In genomic region chr6:29631209-29631810, GRCh38 we compare ENCODE assay signal across 11 cellular contexts. TPM values are rescaled to one million over a fixed set of nuclear protein-coding genes. Genes with fewer than 3 reads are reported as not detected.
A peak's percentile ranks its signal among the peaks of the same experiment; 100 is the strongest.
DNase-seq lines count a peak whose midpoint lies in the region; ATAC-seq, FAIRE-seq and TF ChIP-seq lines count a peak whose summit lies in the region.
"Had no signal": no experiment of that assay in that cellular context is flagged by ENCODE, and none has a peak within 500 bp of the region (broad histone marks: within the 10 kb centered on the region; RNA-seq: fewer than 3 reads in every experiment).

No MANE protein-coding gene starts in this region.

- H4K20me1 ChIP-seq in H9 (ENCODE audit: control insufficient read depth, insufficient read depth, insufficient read length) (no peaks in the 10 kb centered on the region), SU-DHL-6 (ENCODE audit: low read depth, low read length) (no peaks in the 10 kb centered on the region), H1 (replicated peaks in 1 of 2; ENCODE audit: control insufficient read depth in 1 of 2, insufficient read depth in 2 of 2, low read length in 2 of 2) (peaks cover 0 to 11% of the 10 kb centered on the region in 2 experiments), osteoblast (ENCODE audit: insufficient read depth, low read length) (peaks cover 7% of the 10 kb centered on the region)

- H3K4me1 ChIP-seq in H9 (ENCODE audit: insufficient read depth, low read length), result peaks cover 4% of the 10 kb centered on the region; the same call in 1 of the 2 replicates
- H3K4me1 ChIP-seq in H1 (replicated peaks in 1 of 4; ENCODE audit: control insufficient read depth in 3 of 4, insufficient read depth in 4 of 4, low read length in 3 of 4), result peaks cover 8 to 28% (median 18%) of the 10 kb centered on the region in 4 experiments
- peaks cover 24% of the 10 kb centered on the region for H3K4me1 ChIP-seq in osteoblast (ENCODE audit: insufficient read depth, low read length)

- no peak overlapping the region for H2BK20ac ChIP-seq in H9 (ENCODE audit: low read depth, low read length, poor library complexity, severe bottlenecking)
- 0 out of 2 replicates have a peak overlapping the region, but pooled peaks have one; percentile 80 for H2BK20ac ChIP-seq in H1 (ENCODE audit: low read length)

- TF ChIP-seq EP300 in H1 (IDR thresholded peaks at IDR 0.05; ENCODE audit: borderline replicate concordance in 1 of 2, low read depth in 2 of 2, low read length in 2 of 2), result no peak

- H3K79me1 ChIP-seq in H9 (ENCODE audit: insufficient read depth, low read depth, low read length, poor library complexity, severe bottlenecking) (no peaks in the 10 kb centered on the region), H1 (ENCODE audit: low read depth, low read length) (peaks cover 7% of the 10 kb centered on the region)

- H2AFZ ChIP-seq in H9 (ENCODE audit: low read length) (no peak overlapping the region), SU-DHL-6 (ENCODE audit: low read depth, low read length, severe bottlenecking) (no peak overlapping the region), H1 (ENCODE audit: low read length) (no peak overlapping the region), osteoblast (ENCODE audit: low read length) (no peak overlapping the region)

- H3K4me1 Mint-ChIP-seq in H9, result peaks cover 61 to 62% of the 10 kb centered on the region in 2 experiments

- TF ChIP-seq CTCF in H9 (conservative IDR thresholded peaks at IDR 0.05), result no peak
- no peak for TF ChIP-seq CTCF in SU-DHL-6 (IDR thresholded peaks at IDR 0.05; ENCODE audit: insufficient read depth, low read length, poor library complexity, severe bottlenecking)
- no peak for TF ChIP-seq CTCF in H1 (IDR thresholded peaks at IDR 0.05; ENCODE audit: control extremely low read depth in 1 of 3, insufficient read depth in 1 of 3, low read depth in 1 of 3, low read length in 3 of 3)
- no peak for TF ChIP-seq CTCF in osteoblast (IDR thresholded peaks at IDR 0.05; ENCODE audit: extremely low read depth, low read depth, low read length)
- no peak for TF ChIP-seq CTCF in WERI-Rb-1 (IDR thresholded peaks at IDR 0.05; ENCODE audit: low read depth, low read length)

- H2BK15ac ChIP-seq in H9 (ENCODE audit: low read depth, low read length), result no peak overlapping the region
- H2BK15ac ChIP-seq in H1 (ENCODE audit: low read length), result no peak overlapping the region

- no peaks in the 10 kb centered on the region for H3K9me2 ChIP-seq in SU-DHL-6 (replicated peaks; ENCODE audit: insufficient read depth, low read length)

- H3K79me2 ChIP-seq in H9 (ENCODE audit: insufficient read depth, low read length), result peaks cover 7% of the 10 kb centered on the region; the same call in 1 of the 2 replicates
- no peaks in the 10 kb centered on the region for H3K79me2 ChIP-seq in SU-DHL-6 (ENCODE audit: insufficient read depth, low read length)
- peaks cover 9 to 52% of the 10 kb centered on the region in 2 experiments for H3K79me2 ChIP-seq in H1 (ENCODE audit: control insufficient read depth in 1 of 2, insufficient read depth in 2 of 2, low read length in 2 of 2)
- peaks cover 3% of the 10 kb centered on the region for H3K79me2 ChIP-seq in osteoblast (ENCODE audit: insufficient read depth, low read length)

- H3K9me3 Mint-ChIP-seq in H9, result peaks cover 0 to 5% of the 10 kb centered on the region in 2 experiments; a peak in 2 of 5 replicates

- no peak overlapping the region for H2BK12ac ChIP-seq in H9 (ENCODE audit: insufficient read length, low read depth, low read length)
- 0 out of 2 replicates have a peak overlapping the region, but pooled peaks have one; percentile 39 for H2BK12ac ChIP-seq in H1 (ENCODE audit: low read depth, low read length)

- H3K36me3 ChIP-seq in SU-DHL-6 (ENCODE audit: low read length), result no peaks in the 10 kb centered on the region
- H3K36me3 ChIP-seq in H1 (ENCODE audit: control insufficient read depth in 2 of 4, insufficient read depth in 4 of 4, low read length in 3 of 4), result no peaks in the 10 kb centered on the region; a peak in 1 of 8 replicates
- no peaks in the 10 kb centered on the region for H3K36me3 ChIP-seq in osteoblast (ENCODE audit: insufficient read depth, low read length)
- peaks cover 13% of the 10 kb centered on the region for H3K36me3 ChIP-seq in WERI-Rb-1

- peak overlapping the region; percentile 93 for H3K4me2 ChIP-seq in H9 (ENCODE audit: insufficient read depth, insufficient read length, low read length)
- H3K4me2 ChIP-seq in SU-DHL-6 (ENCODE audit: low read depth, low read length, poor library complexity, severe bottlenecking), result peak overlapping the region; percentile 78
- H3K4me2 ChIP-seq in H1 (ENCODE audit: insufficient read depth in 1 of 2, low read depth in 2 of 2, low read length in 2 of 2), result peak overlapping the region; percentile 93
- peak overlapping the region; percentile 89 for H3K4me2 ChIP-seq in osteoblast (ENCODE audit: insufficient read depth, low read length)

- H3F3A ChIP-seq in SU-DHL-6 (ENCODE audit: insufficient read depth), result peaks cover 14% of the 10 kb centered on the region

- no peak for ATAC-seq in GM21423 (IDR thresholded peaks at IDR 0.05; ENCODE audit: unreplicated experiment)

- DNase-seq in H9 (peak; percentile 57), H1 (ENCODE audit: low read depth in 1 of 2, low spot score in 2 of 2) (peak in 1 of 2 experiments; percentile 68), osteoblast (ENCODE audit: insufficient read length, low spot score, missing footprints) (peak; percentile 61), germinal center (ENCODE audit: low spot score) (no peak), WERI-Rb-1 (no peak)
- DNase-seq: hippocampal formation, small intestine had no signal

- H3K9me3 ChIP-seq in H9 (ENCODE audit: control insufficient read depth, low read depth, low read length) (no peaks in the 10 kb centered on the region), SU-DHL-6 (ENCODE audit: insufficient read depth, low read length) (no peaks in the 10 kb centered on the region), H1 (ENCODE audit: insufficient read depth in 2 of 2, low read depth in 1 of 2, low read length in 1 of 2) (no peaks in the 10 kb centered on the region), osteoblast (ENCODE audit: low read depth, low read length) (no peaks in the 10 kb centered on the region), WERI-Rb-1 (ENCODE audit: severe bottlenecking) (no peaks in the 10 kb centered on the region)

- H2AK5ac ChIP-seq in H9 (ENCODE audit: insufficient read length, low read length) (no peak overlapping the region), H1 (ENCODE audit: low read depth, low read length) (no peak overlapping the region)

- H3K27me3 Mint-ChIP-seq in H9 (ENCODE audit: low read depth), result no peaks in the 10 kb centered on the region; the same call in none of the 2 replicates

- no peak overlapping the region for H4K8ac ChIP-seq in H9 (replicated peaks; ENCODE audit: insufficient read length, low read depth, low read length)
- H4K8ac ChIP-seq in H1 (ENCODE audit: extremely low read depth, insufficient read depth, low read length), result no peak overlapping the region; the same call in 1 of the 2 replicates

- no peak overlapping the region for H3K23ac ChIP-seq in H9 (ENCODE audit: insufficient read length, low read depth, low read length)
- H3K23ac ChIP-seq in H1 (ENCODE audit: insufficient read length), result no peak overlapping the region

- no peak for TF ChIP-seq RAD21 in H1 (IDR thresholded peaks at IDR 0.05 in 1 of 2, conservative IDR thresholded peaks at IDR 0.05 in 1 of 2; ENCODE audit: low read depth in 2 of 2, low read length in 2 of 2)

- POLR2A ChIA-PET in H1 (lab: Charles Lee; ENCODE audit: partially characterized antibody), result interaction anchor here (0.6 to 1.5 kb wide), 3 partner anchors 9 to 38 kb away, joined by 3 to 5 read pairs (median 3); no protein-coding TSS in a partner anchor

- no peak overlapping the region for H3K18ac ChIP-seq in H9 (ENCODE audit: insufficient read length, low read depth, low read length)
- peak overlapping the region; percentile 71 for H3K18ac ChIP-seq in H1 (ENCODE audit: extremely low read depth, low read length)

- CTCF ChIA-PET in H1 (lab: Charles Lee; ENCODE audit: partially characterized antibody), result interaction anchor here (0.6 to 33.1 kb wide), 6 partner anchors 10 to 215 kb away, joined by 3 to 658 read pairs (median 4); partner anchors contain the start of gene MOG

- H3T11ph ChIP-seq in H9 (ENCODE audit: low read length), result no peak overlapping the region

- peak overlapping the region; percentile 88 to 92 for H3K4me3 Mint-ChIP-seq in H9

- no peaks in the 10 kb centered on the region for H3K27me3 ChIP-seq in H9 (ENCODE audit: insufficient read depth, low read length)
- H3K27me3 ChIP-seq in SU-DHL-6 (ENCODE audit: low read length), result no peaks in the 10 kb centered on the region
- H3K27me3 ChIP-seq in H1 (replicated peaks in 1 of 4; ENCODE audit: control insufficient read depth in 3 of 4, extremely low read depth in 1 of 4, insufficient read depth in 3 of 4, low read length in 3 of 4), result no peaks in the 10 kb centered on the region
- H3K27me3 ChIP-seq in osteoblast (ENCODE audit: insufficient read depth, low read length), result no peaks in the 10 kb centered on the region
- H3K27me3 ChIP-seq in WERI-Rb-1 (ENCODE audit: insufficient read depth, low read depth, severe bottlenecking), result no peaks in the 10 kb centered on the region

- H3K4me3 ChIP-seq in SU-DHL-6 (ENCODE audit: insufficient read depth, low read length, poor library complexity, severe bottlenecking), result no peak overlapping the region
- peak overlapping the region; percentile 67 to 84 (median 70) for H3K4me3 ChIP-seq in H1 (ENCODE audit: extremely low read depth in 1 of 4, insufficient read depth in 2 of 4, low read depth in 3 of 4, low read length in 4 of 4)
- H3K4me3 ChIP-seq in osteoblast (ENCODE audit: insufficient read depth, low read length), result no peak overlapping the region
- no peak overlapping the region for H3K4me3 ChIP-seq in WERI-Rb-1 (ENCODE audit: low read depth, low read length)

- H3K23me2 ChIP-seq in H9 (ENCODE audit: insufficient read length, low read depth, low read length, poor library complexity, severe bottlenecking) (peaks cover 41% of the 10 kb centered on the region), H1 (ENCODE audit: low read depth, low read length) (peaks cover 40% of the 10 kb centered on the region)

- no peak overlapping the region for H3K14ac ChIP-seq in H9 (ENCODE audit: insufficient read depth, low read length)
- H3K14ac ChIP-seq in H1 (ENCODE audit: insufficient read length), result no peak overlapping the region

- H4K91ac ChIP-seq in H9 (ENCODE audit: insufficient read length, low read depth, low read length), result no peak overlapping the region
- no peak overlapping the region for H4K91ac ChIP-seq in H1 (replicated peaks; ENCODE audit: insufficient read length, low read length)

- H3K27ac ChIP-seq in H9 (ENCODE audit: insufficient read length, low read depth, low read length) (no peak overlapping the region), SU-DHL-6 (ENCODE audit: low read depth, low read length) (no peak overlapping the region), H1 (ENCODE audit: low read depth, low read length) (no peak overlapping the region), osteoblast (ENCODE audit: low read depth, low read length) (no peak overlapping the region), WERI-Rb-1 (no peak overlapping the region)

- WGBS in H9 (ENCODE audit: extremely low coverage, insufficient read length, low lambda C conversion rate), result no CpG with 5 or more reads among the region's 14 CpGs
- WGBS in H1 (ENCODE audit: extremely low coverage in 1 of 2, insufficient coverage in 1 of 2, insufficient read length in 1 of 2, insufficient replicate concordance in 2 of 2, low coverage in 1 of 2, low lambda C conversion rate in 2 of 2, missing lambda C conversion rate in 1 of 2), 2 experiments, result 12% methylated on average over 14 of the region's 14 CpGs; no CpG with 5 or more reads in 1 of the 2 experiments

- H2BK120ac ChIP-seq in H9 (ENCODE audit: low read depth, low read length, poor library complexity, severe bottlenecking) (no peak overlapping the region), H1 (replicated peaks; ENCODE audit: low read depth, low read length) (no peak overlapping the region)

- no peak overlapping the region for H3K4ac ChIP-seq in H9 (ENCODE audit: low read depth, low read length)
- no peak overlapping the region for H3K4ac ChIP-seq in H1 (replicated peaks; ENCODE audit: insufficient read length, low read depth, low read length)

- H3K9ac ChIP-seq in H9 (ENCODE audit: extremely low read depth, insufficient read length, low read length) (no peak overlapping the region), SU-DHL-6 (ENCODE audit: low read length) (no peak overlapping the region), H1 (replicated peaks in 1 of 4; ENCODE audit: extremely low read depth in 1 of 4, low read depth in 3 of 4, low read length in 3 of 4) (no peak overlapping the region)

- peak overlapping the region in 2 of 3 experiments; percentile 12 to 34; a peak in 2 of 7 replicates for H3K27ac Mint-ChIP-seq in H9

- H2BK5ac ChIP-seq in H9 (ENCODE audit: insufficient read length, low read length), result no peak overlapping the region
- H2BK5ac ChIP-seq in H1 (ENCODE audit: low read depth, low read length), result peak overlapping the region; percentile 81; the same call in 1 of the 2 replicates

- H4K5ac ChIP-seq in H9 (ENCODE audit: insufficient read length, low read depth, low read length) (no peak overlapping the region), H1 (ENCODE audit: insufficient read length, low read depth, low read length) (no peak overlapping the region)

- FAIRE-seq in H1 (lab: Jason Lieb, UNC), result no peak
- FAIRE-seq: small intestine had no signal

- peaks cover 0 to 25% (median 9%) of the 10 kb centered on the region in 3 experiments; a peak in 5 of 7 replicates for H3K36me3 Mint-ChIP-seq in H9 (ENCODE audit: insufficient read depth in 1 of 3, low read depth in 3 of 3)

- no peak overlapping the region for H3K56ac ChIP-seq in H9 (ENCODE audit: insufficient read length, low read depth, low read length)
- peak overlapping the region; percentile 23 for H3K56ac ChIP-seq in H1 (replicated peaks; ENCODE audit: insufficient read length, low read depth, low read length)

- no peak for TF ChIP-seq POLR2A in H1 (IDR thresholded peaks at IDR 0.05; ENCODE audit: control extremely low read depth in 1 of 2, low read depth in 2 of 2, low read length in 2 of 2)

RNA-seq across cellular contexts. Expression of gene GABBR1, which starts 1.7 kb away (rescaled TPM):
- total RNA-seq in H9 (2021) (132 and 146 TPM in 2 replicates), osteoblast (7.6 and 10.9 TPM in 2 replicates)
- total RNA-seq in H1 (2021; fragmentation: NEBNext Ultra II Directional; extraction: Animal tissue kit (Norgen Biotek cat#: 25700)), result 67.8 and 75.9 TPM in 2 replicates
- 78.3 and 86.7 TPM in 2 replicates for polyA plus RNA-seq in H1 (2011; rRNA removed)
- 59.9 TPM for polyA plus RNA-seq in H1 (2011; cell fraction: cytosol; rRNA removed)
- 315 TPM for polyA plus RNA-seq in H1 (2011; cell fraction: nucleus; rRNA removed)
- polyA plus RNA-seq in H1 (2012, experiment 1 of 2), result 55.4 to 76.8 TPM (median 71.2 TPM) in 4 replicates
- 19.6 TPM for polyA plus RNA-seq in H1 (2012, experiment 2 of 2)
- 58.3 TPM for polyA plus RNA-seq in H1 (2013, experiment 1 of 2)
- polyA plus RNA-seq in H1 (2013, experiment 2 of 2), result 52.1 TPM
- polyA minus RNA-seq in H1 (2011; rRNA and poly(A)+ RNA removed), result 73.3 and 88.3 TPM in 2 replicates
- polyA minus RNA-seq in H1 (2011; cell fraction: cytosol; rRNA and poly(A)+ RNA removed), result 25.2 TPM
- 118 TPM for polyA minus RNA-seq in H1 (2011; cell fraction: nucleus; rRNA and poly(A)+ RNA removed)

RNA-seq across cellular contexts. Expression of gene MOG, which starts 25.6 kb away (rescaled TPM):
- total RNA-seq in H9 (2021) (0.55 and 0.83 TPM in 2 replicates), osteoblast (not detected in 2 replicates)
- total RNA-seq in H1 (2021; fragmentation: NEBNext Ultra II Directional; extraction: Animal tissue kit (Norgen Biotek cat#: 25700)), result 0.31 and 0.86 TPM in 2 replicates
- 0.17 and 0.19 TPM in 2 replicates for polyA plus RNA-seq in H1 (2011; rRNA removed)
- polyA plus RNA-seq in H1 (2011; cell fraction: cytosol; rRNA removed), result 0.43 TPM
- polyA plus RNA-seq in H1 (2011; cell fraction: nucleus; rRNA removed), result 0.36 TPM
- 0.19 to 0.36 TPM (median 0.33 TPM) in 4 replicates for polyA plus RNA-seq in H1 (2012, experiment 1 of 2)
- polyA plus RNA-seq in H1 (2012, experiment 2 of 2), result 0.28 TPM
- 0.26 TPM for polyA plus RNA-seq in H1 (2013, experiment 1 of 2)
- polyA plus RNA-seq in H1 (2013, experiment 2 of 2), result 0.35 TPM
- 0.07 and 0.47 TPM in 2 replicates for polyA minus RNA-seq in H1 (2011; rRNA and poly(A)+ RNA removed)
- not detected for polyA minus RNA-seq in H1 (2011; cell fraction: cytosol; rRNA and poly(A)+ RNA removed)
- polyA minus RNA-seq in H1 (2011; cell fraction: nucleus; rRNA and poly(A)+ RNA removed), result 1.6 TPM
- total RNA-seq: LHCN-M2 had no signal
- polyA plus RNA-seq: adipose tissue had no signal

RNA-seq across cellular contexts. Expression of gene OR2H2, which starts 46.4 kb away (rescaled TPM):
- total RNA-seq in H9 (2021), result not detected in 2 replicates
- not detected in 2 replicates for total RNA-seq in H1 (2021; fragmentation: NEBNext Ultra II Directional; extraction: Animal tissue kit (Norgen Biotek cat#: 25700))
- polyA plus RNA-seq in H1 (2011; rRNA removed), result not detected in 2 replicates
- polyA plus RNA-seq in H1 (2011; cell fraction: cytosol; rRNA removed), result not detected
- polyA plus RNA-seq in H1 (2011; cell fraction: nucleus; rRNA removed), result not detected
- 1.3 to 1.7 TPM (median 1.6 TPM) in 4 replicates for polyA plus RNA-seq in H1 (2012, experiment 1 of 2)
- not detected for polyA plus RNA-seq in H1 (2012, experiment 2 of 2)
- polyA plus RNA-seq in H1 (2013, experiment 1 of 2), result not detected
- not detected for polyA plus RNA-seq in H1 (2013, experiment 2 of 2)
- polyA minus RNA-seq in H1 (2011; rRNA and poly(A)+ RNA removed), result not detected in 2 replicates
- not detected for polyA minus RNA-seq in H1 (2011; cell fraction: cytosol; rRNA and poly(A)+ RNA removed)
- polyA minus RNA-seq in H1 (2011; cell fraction: nucleus; rRNA and poly(A)+ RNA removed), result not detected
- not detected in 2 replicates for total RNA-seq in osteoblast
- total RNA-seq: LHCN-M2 had no signal
- polyA plus RNA-seq: adipose tissue, small intestine had no signal

RNA-seq across cellular contexts. Expression of gene ZFP57, which starts 49.6 kb away (rescaled TPM):
- total RNA-seq in H9 (2021), result 1.4 and 1.7 TPM in 2 replicates
- 1.2 TPM in 2 replicates for total RNA-seq in H1 (2021; fragmentation: NEBNext Ultra II Directional; extraction: Animal tissue kit (Norgen Biotek cat#: 25700))
- 0.85 and 1.0 TPM in 2 replicates for polyA plus RNA-seq in H1 (2011; rRNA removed)
- polyA plus RNA-seq in H1 (2011; cell fraction: cytosol; rRNA removed), result 1.4 TPM
- polyA plus RNA-seq in H1 (2011; cell fraction: nucleus; rRNA removed), result 1.7 TPM
- 0.64 to 1.1 TPM (median 0.75 TPM) in 4 replicates for polyA plus RNA-seq in H1 (2012, experiment 1 of 2)
- polyA plus RNA-seq in H1 (2012, experiment 2 of 2), result 0.43 TPM
- polyA plus RNA-seq in H1 (2013, experiment 1 of 2), result 0.63 TPM
- 0.68 TPM for polyA plus RNA-seq in H1 (2013, experiment 2 of 2)
- 0.63 and 0.98 TPM in 2 replicates for polyA minus RNA-seq in H1 (2011; rRNA and poly(A)+ RNA removed)
- 0.73 TPM for polyA minus RNA-seq in H1 (2011; cell fraction: cytosol; rRNA and poly(A)+ RNA removed)
- 0.50 TPM for polyA minus RNA-seq in H1 (2011; cell fraction: nucleus; rRNA and poly(A)+ RNA removed)
- total RNA-seq in osteoblast, result 0.36 and 0.59 TPM in 2 replicates
- total RNA-seq: LHCN-M2 had no signal

Comparison
In these comparisons a context has a peak if more than half of its experiments do, and no peak if none do; other contexts are left out.
1. DNase-seq: peak in H9 (single experiment) and osteoblast (single experiment); none in germinal center (single experiment) and WERI-Rb-1 (single experiment).
2. H3K4me3 ChIP-seq: peak in H1 (4 of 4); none in SU-DHL-6 (single experiment), osteoblast (single experiment) and WERI-Rb-1 (single experiment).
3. Peak in every context shown above with its lines, with median percentiles within 50 percentile points of each other: H3K4me2 ChIP-seq.